In the genomic region with DNA sequence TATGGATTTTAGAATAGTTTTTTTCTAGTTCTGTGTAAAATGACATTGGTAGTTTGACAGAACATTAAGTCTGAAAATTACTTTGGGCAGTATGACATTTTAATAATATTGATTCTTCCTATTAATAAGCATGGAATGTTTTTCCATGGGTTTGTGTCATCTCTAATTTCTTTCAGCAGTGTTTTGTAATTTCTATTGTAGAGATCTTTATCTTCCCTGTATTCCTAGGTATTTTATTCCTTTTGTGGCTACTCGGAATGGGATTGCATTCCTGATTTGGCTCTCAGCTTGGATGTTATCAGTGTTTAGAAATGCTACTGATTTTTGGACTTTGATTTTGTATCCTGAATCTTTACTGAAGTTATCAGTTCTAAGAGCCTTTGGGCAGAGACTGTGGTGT, we compare ENCODE assay signal across 28 cellular contexts.
"Had no signal": no experiment of that assay in that cellular context is flagged by ENCODE, and none has a peak within 500 bp of the region (broad histone marks: within the 10 kb centered on the region; RNA-seq: fewer than 3 reads in every experiment).

No MANE protein-coding gene starts in this region.

- H3K27me3 Mint-ChIP-seq: dendritic cell treated with granulocyte-macrophage colony-stimulating factor and Interleukin-4, amounts not matched to agents 40 ng/mL and 50 ng/mL, for 4 days had no signal

- FAIRE-seq: endometrium, islet of Langerhans, keratinocyte had no signal

- H3K9me3 Mint-ChIP-seq: dendritic cell treated with granulocyte-macrophage colony-stimulating factor and Interleukin-4, amounts not matched to agents 40 ng/mL and 50 ng/mL, for 4 days; effector memory CD8-positive, alpha-beta T cell; endodermal cell; naive B cell; naive thymus-derived CD8-positive, alpha-beta T cell had no signal

- H3K36me3 ChIP-seq: colonic mucosa, esophagus squamous epithelium, gastrocnemius medialis, heart right ventricle, left lung, lower lobe of right lung had no signal

- DNase-seq: colonic mucosa; cortex of kidney; effector CD8-positive, alpha-beta T cell; effector memory CD8-positive, alpha-beta T cell; endodermal cell; erythroblast; esophagus squamous epithelium; foreskin melanocyte; gastrocnemius medialis; glutamatergic neuron; head of caudate nucleus; heart right ventricle; hippocampal formation; left cardiac atrium; left lung; left ventricle myocardium superior; lower lobe of right lung; mesenchymal stem cell; mucosa of descending colon; naive B cell; naive thymus-derived CD8-positive, alpha-beta T cell had no signal

- ATAC-seq: effector memory CD8-positive, alpha-beta T cell; esophagus mucosa; gastrocnemius medialis; heart right ventricle; left cardiac atrium; left lung; left ventricle myocardium superior; lower lobe of right lung; mucosa of descending colon; naive thymus-derived CD8-positive, alpha-beta T cell had no signal

- H3K9me3 ChIP-seq: colonic mucosa, esophagus squamous epithelium, gastrocnemius medialis, heart right ventricle, left lung, lower lobe of right lung, mucosa of descending colon had no signal

- H3K27me3 ChIP-seq: colonic mucosa, esophagus squamous epithelium, gastrocnemius medialis, heart right ventricle, left lung had no signal

- H3K4me3 ChIP-seq: colonic mucosa, esophagus squamous epithelium, gastrocnemius medialis, heart right ventricle, left lung, lower lobe of right lung, mucosa of descending colon had no signal

- H3K4me1 Mint-ChIP-seq: mesothelial cell of epicardium; naive B cell; naive thymus-derived CD8-positive, alpha-beta T cell had no signal

- H3K4me1 ChIP-seq: colonic mucosa, esophagus squamous epithelium, gastrocnemius medialis, heart right ventricle, left lung, lower lobe of right lung had no signal

- H3K36me3 Mint-ChIP-seq: mesothelial cell of epicardium; naive thymus-derived CD8-positive, alpha-beta T cell had no signal

- H3K27ac Mint-ChIP-seq: dendritic cell treated with granulocyte-macrophage colony-stimulating factor and Interleukin-4, amounts not matched to agents 40 ng/mL and 50 ng/mL, for 4 days; effector memory CD8-positive, alpha-beta T cell; endodermal cell; mesothelial cell of epicardium; naive B cell; naive thymus-derived CD8-positive, alpha-beta T cell had no signal

- H3K4me3 Mint-ChIP-seq: dendritic cell treated with granulocyte-macrophage colony-stimulating factor and Interleukin-4, amounts not matched to agents 40 ng/mL and 50 ng/mL, for 4 days; effector memory CD8-positive, alpha-beta T cell; endodermal cell; mesothelial cell of epicardium; naive B cell; naive thymus-derived CD8-positive, alpha-beta T cell had no signal

- H3K27ac ChIP-seq: colonic mucosa, epithelial cell of prostate, esophagus squamous epithelium, gastrocnemius medialis, heart right ventricle, left lung, lower lobe of right lung had no signal
